1 cellular context compared by ENCODE assay signal in the genomic region with DNA sequence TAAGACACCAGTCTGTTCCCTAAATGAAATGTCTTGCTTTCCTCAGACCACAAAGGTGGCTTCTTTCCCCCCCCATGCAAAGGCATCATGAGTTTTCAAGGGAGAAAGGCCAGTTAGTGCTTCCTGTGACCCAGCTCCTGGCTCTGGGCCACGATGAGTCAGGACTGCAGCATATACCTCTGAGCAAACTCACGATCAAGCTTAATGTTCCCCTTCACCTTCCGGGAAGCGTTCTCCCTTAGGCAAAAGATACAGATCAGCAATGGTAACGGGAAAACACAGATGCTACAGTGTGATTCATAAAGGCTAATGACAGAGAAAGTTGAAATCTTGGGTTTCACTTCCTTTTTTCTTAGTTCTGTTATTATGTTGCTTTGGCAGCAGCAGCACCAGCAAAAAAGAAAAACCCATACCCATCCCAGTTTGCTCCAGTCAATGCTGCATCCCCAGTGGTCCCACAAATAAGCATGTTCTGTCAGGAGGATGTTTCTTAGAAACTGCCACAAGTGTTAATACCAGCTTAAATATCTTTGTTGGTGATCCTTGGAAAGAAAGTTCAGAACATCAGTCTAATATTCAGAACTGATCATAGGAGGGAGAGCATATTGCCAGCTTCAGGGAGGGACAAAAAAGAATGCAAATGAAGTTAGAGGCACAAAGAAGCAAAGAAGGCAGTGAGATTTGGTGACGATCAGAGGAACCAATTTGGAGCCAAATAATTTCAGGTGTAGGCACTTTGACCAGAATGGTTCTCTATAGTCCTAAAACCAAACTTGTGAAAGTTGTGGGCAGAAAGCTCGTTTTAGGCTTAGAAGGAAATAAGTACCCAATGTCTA.
TF ChIP-seq lines count a peak whose summit lies in the region.

No MANE protein-coding gene starts in this region.

TF ChIP-seq in GM23338, 12 proteins besides CTCF, POLR2A, EP300 and RAD21:
- TF ChIP-seq, protein P1, sequence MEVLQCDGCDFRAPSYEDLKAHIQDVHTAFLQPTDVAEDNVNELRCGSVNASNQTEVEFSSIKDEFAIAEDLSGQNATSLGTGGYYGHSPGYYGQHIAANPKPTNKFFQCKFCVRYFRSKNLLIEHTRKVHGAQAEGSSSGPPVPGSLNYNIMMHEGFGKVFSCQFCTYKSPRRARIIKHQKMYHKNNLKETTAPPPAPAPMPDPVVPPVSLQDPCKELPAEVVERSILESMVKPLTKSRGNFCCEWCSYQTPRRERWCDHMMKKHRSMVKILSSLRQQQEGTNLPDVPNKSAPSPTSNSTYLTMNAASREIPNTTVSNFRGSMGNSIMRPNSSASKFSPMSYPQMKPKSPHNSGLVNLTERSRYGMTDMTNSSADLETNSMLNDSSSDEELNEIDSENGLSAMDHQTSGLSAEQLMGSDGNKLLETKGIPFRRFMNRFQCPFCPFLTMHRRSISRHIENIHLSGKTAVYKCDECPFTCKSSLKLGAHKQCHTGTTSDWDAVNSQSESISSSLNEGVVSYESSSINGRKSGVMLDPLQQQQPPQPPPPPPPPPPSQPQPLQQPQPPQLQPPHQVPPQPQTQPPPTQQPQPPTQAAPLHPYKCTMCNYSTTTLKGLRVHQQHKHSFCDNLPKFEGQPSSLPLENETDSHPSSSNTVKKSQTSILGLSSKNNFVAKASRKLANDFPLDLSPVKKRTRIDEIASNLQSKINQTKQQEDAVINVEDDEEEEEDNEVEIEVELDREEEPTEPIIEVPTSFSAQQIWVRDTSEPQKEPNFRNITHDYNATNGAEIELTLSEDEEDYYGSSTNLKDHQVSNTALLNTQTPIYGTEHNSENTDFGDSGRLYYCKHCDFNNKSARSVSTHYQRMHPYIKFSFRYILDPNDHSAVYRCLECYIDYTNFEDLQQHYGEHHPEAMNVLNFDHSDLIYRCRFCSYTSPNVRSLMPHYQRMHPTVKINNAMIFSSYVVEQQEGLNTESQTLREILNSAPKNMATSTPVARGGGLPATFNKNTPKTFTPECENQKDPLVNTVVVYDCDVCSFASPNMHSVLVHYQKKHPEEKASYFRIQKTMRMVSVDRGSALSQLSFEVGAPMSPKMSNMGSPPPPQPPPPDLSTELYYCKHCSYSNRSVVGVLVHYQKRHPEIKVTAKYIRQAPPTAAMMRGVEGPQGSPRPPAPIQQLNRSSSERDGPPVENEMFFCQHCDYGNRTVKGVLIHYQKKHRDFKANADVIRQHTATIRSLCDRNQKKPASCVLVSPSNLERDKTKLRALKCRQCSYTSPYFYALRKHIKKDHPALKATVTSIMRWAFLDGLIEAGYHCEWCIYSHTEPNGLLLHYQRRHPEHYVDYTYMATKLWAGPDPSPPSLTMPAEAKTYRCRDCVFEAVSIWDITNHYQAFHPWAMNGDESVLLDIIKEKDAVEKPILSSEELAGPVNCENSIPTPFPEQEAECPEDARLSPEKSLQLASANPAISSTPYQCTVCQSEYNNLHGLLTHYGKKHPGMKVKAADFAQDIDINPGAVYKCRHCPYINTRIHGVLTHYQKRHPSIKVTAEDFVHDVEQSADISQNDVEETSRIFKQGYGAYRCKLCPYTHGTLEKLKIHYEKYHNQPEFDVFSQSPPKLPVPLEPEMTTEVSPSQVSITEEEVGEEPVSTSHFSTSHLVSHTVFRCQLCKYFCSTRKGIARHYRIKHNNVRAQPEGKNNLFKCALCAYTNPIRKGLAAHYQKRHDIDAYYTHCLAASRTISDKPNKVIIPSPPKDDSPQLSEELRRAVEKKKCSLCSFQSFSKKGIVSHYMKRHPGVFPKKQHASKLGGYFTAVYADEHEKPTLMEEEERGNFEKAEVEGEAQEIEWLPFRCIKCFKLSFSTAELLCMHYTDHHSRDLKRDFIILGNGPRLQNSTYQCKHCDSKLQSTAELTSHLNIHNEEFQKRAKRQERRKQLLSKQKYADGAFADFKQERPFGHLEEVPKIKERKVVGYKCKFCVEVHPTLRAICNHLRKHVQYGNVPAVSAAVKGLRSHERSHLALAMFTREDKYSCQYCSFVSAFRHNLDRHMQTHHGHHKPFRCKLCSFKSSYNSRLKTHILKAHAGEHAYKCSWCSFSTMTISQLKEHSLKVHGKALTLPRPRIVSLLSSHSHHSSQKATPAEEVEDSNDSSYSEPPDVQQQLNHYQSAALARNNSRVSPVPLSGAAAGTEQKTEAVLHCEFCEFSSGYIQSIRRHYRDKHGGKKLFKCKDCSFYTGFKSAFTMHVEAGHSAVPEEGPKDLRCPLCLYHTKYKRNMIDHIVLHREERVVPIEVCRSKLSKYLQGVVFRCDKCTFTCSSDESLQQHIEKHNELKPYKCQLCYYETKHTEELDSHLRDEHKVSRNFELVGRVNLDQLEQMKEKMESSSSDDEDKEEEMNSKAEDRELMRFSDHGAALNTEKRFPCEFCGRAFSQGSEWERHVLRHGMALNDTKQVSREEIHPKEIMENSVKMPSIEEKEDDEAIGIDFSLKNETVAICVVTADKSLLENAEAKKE (CRISPR knock-in tag; IDR thresholded peaks at IDR 0.05) = no peak
- TF ChIP-seq ZNF114 (CRISPR knock-in tag; IDR thresholded peaks at IDR 0.05) (no peak), EZH2 (IDR thresholded peaks at IDR 0.05; ENCODE audit: low read depth, unreplicated experiment) (no peak), POLR2AphosphoS5 (IDR thresholded peaks at IDR 0.05; ENCODE audit: low read depth) (no peak), EZH2phosphoT487 (IDR thresholded peaks at IDR 0.05; ENCODE audit: unreplicated experiment) (no peak)
- TF ChIP-seq, protein P2, sequence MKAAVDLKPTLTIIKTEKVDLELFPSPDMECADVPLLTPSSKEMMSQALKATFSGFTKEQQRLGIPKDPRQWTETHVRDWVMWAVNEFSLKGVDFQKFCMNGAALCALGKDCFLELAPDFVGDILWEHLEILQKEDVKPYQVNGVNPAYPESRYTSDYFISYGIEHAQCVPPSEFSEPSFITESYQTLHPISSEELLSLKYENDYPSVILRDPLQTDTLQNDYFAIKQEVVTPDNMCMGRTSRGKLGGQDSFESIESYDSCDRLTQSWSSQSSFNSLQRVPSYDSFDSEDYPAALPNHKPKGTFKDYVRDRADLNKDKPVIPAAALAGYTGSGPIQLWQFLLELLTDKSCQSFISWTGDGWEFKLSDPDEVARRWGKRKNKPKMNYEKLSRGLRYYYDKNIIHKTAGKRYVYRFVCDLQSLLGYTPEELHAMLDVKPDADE (IDR thresholded peaks at IDR 0.05) = no peak
TF ChIP-seq in GM23338: peak in this region for 0.
